ENCODE assay signal across 14 cellular contexts in genomic region chr12:58757422-58757821, GRCh38.
DNase-seq lines count a peak whose midpoint lies in the region; ATAC-seq, FAIRE-seq and TF ChIP-seq lines count a peak whose summit lies in the region.
"Had no signal": no experiment of that assay in that cellular context is flagged by ENCODE, and none has a peak within 500 bp of the region (broad histone marks: within the 10 kb centered on the region; RNA-seq: fewer than 3 reads in every experiment).

No MANE protein-coding gene starts in this region.

- TF ChIP-seq CTCF in astrocyte of the cerebellum (IDR thresholded peaks at IDR 0.05; ENCODE audit: low read depth, low read length, missing control alignments), result no peak
- TF ChIP-seq CTCF in suprapubic skin (IDR thresholded peaks at IDR 0.05), result no peak

- no peak for FAIRE-seq in GM19239 (lab: Jason Lieb, UNC)

- H3K4me3 ChIP-seq in astrocyte of the cerebellum (ENCODE audit: low read depth, low read length), result no peak overlapping the region
- H3K4me3 ChIP-seq in suprapubic skin, result no peak overlapping the region
- H3K4me3 ChIP-seq: ovary had no signal

- no peak for TF ChIP-seq EP300 in suprapubic skin (IDR thresholded peaks at IDR 0.05)

- WGBS in suprapubic skin, result 79% methylated on average over 7 of the region's 7 CpGs

- no peaks in the 10 kb centered on the region for H3K9me3 ChIP-seq in suprapubic skin
- H3K9me3 ChIP-seq: ovary had no signal

- intact Hi-C loops in left colon (cut with DNase I, micrococcal nuclease), result no loop called here

- no peak for ATAC-seq in left colon
- ATAC-seq: stimulated activated memory B cell treated with anti-CD40 and anti-IgM and Interleukin-4, amounts not matched to agents 10 μg/mL and 1 μg/mL and 100 μg/mL, for 72 hours had no signal

- DNase-seq in AG08395 (ENCODE audit: low spot score) (peak; percentile 55), HS-27A (ENCODE audit: low read depth) (peak; percentile 12), astrocyte of the cerebellum (ENCODE audit: low read depth) (peak; percentile 27), hepatic stellate cell (ENCODE audit: low spot score) (peak; percentile 15), left colon (no peak), mesenteric fat pad (ENCODE audit: low spot score) (no peak), GM19239 (ENCODE audit: insufficient read length, low spot score) (no peak), suprapubic skin (ENCODE audit: low spot score in 2 of 2) (no peak)
- DNase-seq: activated CD8-positive, alpha-beta memory T cell treated with anti-CD3 and anti-CD28 coated beads for 24 hours; NCI-H446; ovary; T-helper 9 cell had no signal

- no peaks in the 10 kb centered on the region for H3K27me3 ChIP-seq in suprapubic skin
- H3K27me3 ChIP-seq: ovary had no signal

- TF ChIP-seq POLR2A in suprapubic skin (IDR thresholded peaks at IDR 0.05), result no peak

- H3K27ac ChIP-seq in suprapubic skin, result no peak overlapping the region
- H3K27ac ChIP-seq: C4-2B, ovary had no signal

- in situ Hi-C loops in astrocyte of the cerebellum (cut with HindIII; ENCODE audit: low sequenced_read_pairs), result no loop called here

- no peaks in the 10 kb centered on the region for H3K36me3 ChIP-seq in suprapubic skin
- H3K36me3 ChIP-seq: ovary had no signal

- peaks cover 3% of the 10 kb centered on the region for H3K4me1 ChIP-seq in suprapubic skin

Comparison
In these comparisons a context has a peak if more than half of its experiments do, and no peak if none do; other contexts are left out.
1. DNase-seq: peak in AG08395 (single experiment), HS-27A (single experiment), astrocyte of the cerebellum (single experiment) and hepatic stellate cell (single experiment); none in left colon (0 of 2), mesenteric fat pad (single experiment), GM19239 (single experiment) and suprapubic skin (0 of 2).